In the genomic region with DNA sequence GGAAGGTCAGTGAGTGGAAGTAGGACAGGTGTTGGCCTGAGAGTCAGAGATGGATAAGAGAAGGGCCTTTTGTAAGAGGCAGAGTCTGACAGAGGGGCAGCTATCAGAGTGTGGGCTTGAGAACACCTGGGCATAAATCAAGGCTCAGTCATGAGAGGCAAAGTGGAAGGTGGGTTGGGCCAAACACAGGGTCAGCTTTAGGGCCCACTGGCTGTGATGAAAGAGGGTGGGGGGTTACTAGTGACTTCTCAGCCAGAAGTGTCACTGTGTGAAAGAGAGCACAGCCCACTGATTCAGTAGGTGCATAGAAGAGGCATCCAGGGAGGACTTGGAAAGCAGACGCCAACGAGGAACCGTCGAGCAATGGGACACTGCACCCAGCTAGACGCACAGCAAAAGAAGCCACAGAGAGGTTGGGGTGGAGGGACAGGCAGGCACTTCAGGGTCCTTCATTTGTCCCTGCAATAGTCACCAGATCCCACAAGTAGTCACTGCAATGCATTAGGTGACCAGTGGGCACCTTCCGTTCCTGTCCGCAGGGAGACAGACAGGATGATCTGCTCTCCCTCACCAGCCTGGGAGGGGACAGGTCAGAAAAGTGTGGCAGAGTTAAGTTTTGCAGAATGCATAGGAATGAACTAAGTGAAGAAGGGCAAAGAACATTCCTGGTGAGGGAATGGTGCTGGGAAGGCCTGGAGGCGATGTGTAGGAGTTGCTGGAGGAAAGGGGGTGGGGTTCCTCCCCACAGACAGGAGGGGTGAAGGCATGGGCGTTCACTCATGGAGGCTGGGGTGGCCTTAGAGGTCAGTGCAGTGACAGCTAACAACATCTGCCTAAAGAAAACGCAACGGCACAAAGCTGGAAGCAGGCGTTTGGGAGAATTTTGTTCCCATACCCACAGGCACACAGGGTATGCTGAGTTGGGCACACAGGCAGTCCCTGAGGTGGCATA, we compare ENCODE assay signal across 26 cellular contexts. TPM values are rescaled to one million over a fixed set of nuclear protein-coding genes. Genes with fewer than 3 reads are reported as not detected.
DNase-seq lines count a peak whose midpoint lies in the region; ATAC-seq, FAIRE-seq and TF ChIP-seq lines count a peak whose summit lies in the region.
"Had no signal": no experiment of that assay in that cellular context is flagged by ENCODE, and none has a peak within 500 bp of the region (broad histone marks: within the 10 kb centered on the region; RNA-seq: fewer than 3 reads in every experiment).

No MANE protein-coding gene starts in this region.

- no peak overlapping the region for H3K9ac ChIP-seq in kidney (ENCODE audit: low read length in 2 of 2)
- H3K9ac ChIP-seq: BLaER1 treated with 17β-estradiol and CSF1 and Interleukin-3, amounts not matched to agents 10 nM and 100 nM; GM23248; KMS-11 had no signal

- H3K27ac Mint-ChIP-seq in activated naive CD4-positive, alpha-beta T cell treated with anti-CD3 and anti-CD28 coated beads, Interleukin-2, amount 10 ng/mL, durations not matched to agents 7 days and 5 days: no peak overlapping the region
- H3K27ac Mint-ChIP-seq: activated CD4-positive, alpha-beta T cell treated with anti-CD3 and anti-CD28 coated beads for 36 hours; activated naive CD8-positive, alpha-beta T cell treated with anti-CD3 and anti-CD28 coated beads, Interleukin-2, amount 50 U/mL, for 24 hours; stimulated activated memory B cell treated with anti-CD40 and anti-IgM and Interleukin-4, amounts not matched to agents 10 μg/mL and 1 μg/mL and 100 μg/mL, for 72 hours had no signal

- no peak overlapping the region for H3K4me3 ChIP-seq in right atrium auricular region
- H3K4me3 ChIP-seq in kidney (ENCODE audit: low read length in 2 of 2): no peak overlapping the region
- H3K4me3 ChIP-seq in gastrocnemius medialis: no peak overlapping the region
- H3K4me3 ChIP-seq: BLaER1 treated with 17β-estradiol and CSF1 and Interleukin-3, amounts not matched to agents 10 nM and 100 nM; dorsolateral prefrontal cortex; GM23248; heart left ventricle; SK-N-MC had no signal

- DNase-seq in right atrium auricular region (ENCODE audit: low spot score): peak; percentile 54
- no peak for DNase-seq in left cardiac atrium
- no peak for DNase-seq in RWPE1 (ENCODE audit: low spot score)
- DNase-seq in kidney: peak; percentile 26
- DNase-seq in kidney glomerular epithelial cell (lab: John Stamatoyannopoulos, UW): no peak
- no peak for DNase-seq in C1 segment of cervical spinal cord (lab: John Stamatoyannopoulos, UW)
- no peak for DNase-seq in activated naive CD4-positive, alpha-beta T cell treated with anti-CD3 and anti-CD28 coated beads, Interleukin-2, amount 10 ng/mL, durations not matched to agents 7 days and 5 days
- DNase-seq in gastrocnemius medialis: no peak
- DNase-seq: ACHN; activated CD4-positive, alpha-beta T cell treated with anti-CD3 and anti-CD28 coated beads for 36 hours; activated naive CD8-positive, alpha-beta T cell treated with anti-CD3 and anti-CD28 coated beads, Interleukin-2, amount 50 U/mL, for 24 hours; dorsolateral prefrontal cortex; GM23248; heart left ventricle; naive B cell; NCI-H1694 treated with DMSO at 0.1 percent for 48 hours; NCI-H526 treated with DMSO at 0.1 percent for 48 hours; occipital lobe; RPMI8226; stimulated activated CD4-positive, alpha-beta T cell treated with anti-CD3 and anti-CD28 coated beads, Interleukin-2, amount 100 ng/mL, for 48 hours; T-helper 2 cell had no signal

- no peaks in the 10 kb centered on the region for H3K27me3 Mint-ChIP-seq in activated naive CD4-positive, alpha-beta T cell treated with anti-CD3 and anti-CD28 coated beads, Interleukin-2, amount 10 ng/mL, durations not matched to agents 7 days and 5 days
- H3K27me3 Mint-ChIP-seq: activated CD4-positive, alpha-beta T cell treated with anti-CD3 and anti-CD28 coated beads for 36 hours; activated naive CD8-positive, alpha-beta T cell treated with anti-CD3 and anti-CD28 coated beads, Interleukin-2, amount 50 U/mL, for 24 hours; naive B cell; stimulated activated memory B cell treated with anti-CD40 and anti-IgM and Interleukin-4, amounts not matched to agents 10 μg/mL and 1 μg/mL and 100 μg/mL, for 72 hours had no signal

- FAIRE-seq in kidney (lab: Jason Lieb, UNC): no peak

- peaks cover 6% of the 10 kb centered on the region for H3K4me1 Mint-ChIP-seq in activated naive CD4-positive, alpha-beta T cell treated with anti-CD3 and anti-CD28 coated beads, Interleukin-2, amount 10 ng/mL, durations not matched to agents 7 days and 5 days

- POLR2A ChIA-PET in RWPE1 (lab: Yijun Ruan, JAX; ENCODE audit: low non-redundant PET): no interaction called here

- H3K36me3 ChIP-seq in right atrium auricular region (peaks cover 42% of the 10 kb centered on the region), kidney (ENCODE audit: control insufficient read depth in 1 of 2, insufficient read depth in 2 of 2, low read length in 2 of 2) (peaks cover 13 to 23% of the 10 kb centered on the region in 2 donors), gastrocnemius medialis (peaks cover 0 to 35% of the 10 kb centered on the region in 2 donors)

- H3K4me1 ChIP-seq in right atrium auricular region (no peaks in the 10 kb centered on the region), kidney (ENCODE audit: control insufficient read depth in 1 of 2, insufficient read depth in 1 of 2, low read depth in 1 of 2, low read length in 2 of 2) (no peaks in the 10 kb centered on the region), gastrocnemius medialis (no peaks in the 10 kb centered on the region)

- H3K27me3 ChIP-seq in right atrium auricular region (no peaks in the 10 kb centered on the region), gastrocnemius medialis (no peaks in the 10 kb centered on the region)
- H3K27me3 ChIP-seq: BLaER1 treated with 17β-estradiol and CSF1 and Interleukin-3, amounts not matched to agents 10 nM and 100 nM; dorsolateral prefrontal cortex; heart left ventricle had no signal

- TF ChIP-seq CTCF in right atrium auricular region (IDR thresholded peaks at IDR 0.05) (no peak), RWPE1 (conservative IDR thresholded peaks at IDR 0.05; ENCODE audit: low read depth) (no peak), kidney (IDR thresholded peaks at IDR 0.05; ENCODE audit: borderline replicate concordance, extremely low read depth, insufficient read depth) (no peak), gastrocnemius medialis (IDR thresholded peaks at IDR 0.05 in 4 of 5, conservative IDR thresholded peaks at IDR 0.05 in 1 of 5) (no peak)

- ATAC-seq in left cardiac atrium (no peak), gastrocnemius medialis (no peak)
- ATAC-seq: activated CD4-positive, alpha-beta T cell treated with anti-CD3 and anti-CD28 coated beads for 36 hours; activated naive CD8-positive, alpha-beta T cell treated with anti-CD3 and anti-CD28 coated beads, Interleukin-2, amount 50 U/mL, for 24 hours; left lobe of liver; stimulated activated memory B cell treated with anti-CD40 and anti-IgM and Interleukin-4, amounts not matched to agents 10 μg/mL and 1 μg/mL and 100 μg/mL, for 72 hours had no signal

- peaks cover 21% of the 10 kb centered on the region for H3K36me3 Mint-ChIP-seq in activated naive CD4-positive, alpha-beta T cell treated with anti-CD3 and anti-CD28 coated beads, Interleukin-2, amount 10 ng/mL, durations not matched to agents 7 days and 5 days

- no peaks in the 10 kb centered on the region for H3K9me3 Mint-ChIP-seq in activated naive CD4-positive, alpha-beta T cell treated with anti-CD3 and anti-CD28 coated beads, Interleukin-2, amount 10 ng/mL, durations not matched to agents 7 days and 5 days
- H3K9me3 Mint-ChIP-seq: activated naive CD8-positive, alpha-beta T cell treated with anti-CD3 and anti-CD28 coated beads, Interleukin-2, amount 50 U/mL, for 24 hours; naive B cell; stimulated activated memory B cell treated with anti-CD40 and anti-IgM and Interleukin-4, amounts not matched to agents 10 μg/mL and 1 μg/mL and 100 μg/mL, for 72 hours had no signal

- in situ Hi-C loops in gastrocnemius medialis (cut with MboI; ENCODE audit: low sequenced_read_pairs in 4 of 4): loop anchor here in 2 of 4 donors (25.0 kb wide), 2 partner anchors 166 to 391 kb away; a partner anchor contains a TSS

- intact Hi-C loops in left cardiac atrium (cut with DNase I) (loop anchor here in 1 of 2 donors (10.0 kb wide), 1 partner anchor 398 kb away; no protein-coding TSS in a partner anchor), kidney (cut with DNase I) (no loop called here), gastrocnemius medialis (cut with DNase I; ENCODE audit: low total_unique reads) (no loop called here)

- TF ChIP-seq POLR2A in gastrocnemius medialis (IDR thresholded peaks at IDR 0.05): no peak

- CTCF ChIA-PET in RWPE1 (lab: Yijun Ruan, JAX): no interaction called here
- CTCF ChIA-PET in activated naive CD4-positive, alpha-beta T cell treated with anti-CD3 and anti-CD28 coated beads, Interleukin-2, amount 10 ng/mL, durations not matched to agents 7 days and 5 days (lab: Charles Lee): interaction anchor here (1.3 kb wide), 1 partner anchor 17 kb away, joined by 6 read pairs; no protein-coding TSS in a partner anchor

- H3K9me3 ChIP-seq in right atrium auricular region: no peaks in the 10 kb centered on the region
- no peaks in the 10 kb centered on the region for H3K9me3 ChIP-seq in kidney (ENCODE audit: control insufficient read depth in 1 of 2, low read length in 2 of 2)
- no peaks in the 10 kb centered on the region for H3K9me3 ChIP-seq in gastrocnemius medialis
- H3K9me3 ChIP-seq: heart left ventricle had no signal

- H3K27ac ChIP-seq in right atrium auricular region (no peak overlapping the region), RWPE1 (peak overlapping the region; percentile 3; the same call in 1 of the 2 replicates), kidney (ENCODE audit: low read depth in 2 of 2, low read length in 2 of 2) (no peak overlapping the region), gastrocnemius medialis (no peak overlapping the region)
- H3K27ac ChIP-seq: dorsolateral prefrontal cortex, GM23248, heart left ventricle, KMS-11, SK-N-MC had no signal

- no peak overlapping the region for H3K4me3 Mint-ChIP-seq in activated naive CD4-positive, alpha-beta T cell treated with anti-CD3 and anti-CD28 coated beads, Interleukin-2, amount 10 ng/mL, durations not matched to agents 7 days and 5 days
- H3K4me3 Mint-ChIP-seq: activated CD4-positive, alpha-beta T cell treated with anti-CD3 and anti-CD28 coated beads for 36 hours; activated naive CD8-positive, alpha-beta T cell treated with anti-CD3 and anti-CD28 coated beads, Interleukin-2, amount 50 U/mL, for 24 hours; naive B cell; stimulated activated memory B cell treated with anti-CD40 and anti-IgM and Interleukin-4, amounts not matched to agents 10 μg/mL and 1 μg/mL and 100 μg/mL, for 72 hours had no signal

RNA-seq across cellular contexts. Expression of a gene that starts 36.3 kb away (rescaled TPM):
- total RNA-seq in right atrium auricular region (10 to 100 TPM; 11.3 to 14.5 TPM), left cardiac atrium (10 to 100 TPM; 17.3 to 19.4 TPM), kidney (30.9 TPM), gastrocnemius medialis (1 to 10 TPM; 5.5 to 7.9 (median 6.6) TPM)
- polyA plus RNA-seq in kidney (ENCODE audit: insufficient read depth, low read depth, low replicate concordance): 23.3 TPM

RNA-seq across cellular contexts. Expression of a gene that starts 47.4 kb away (rescaled TPM):
- 10 to 100 TPM; 10.0 to 26.1 TPM for total RNA-seq in right atrium auricular region
- 10 to 100 TPM in 1 of 2 donors, 1 to 10 TPM in 1; 9.2 to 19.5 TPM for total RNA-seq in left cardiac atrium
- 16.7 TPM for total RNA-seq in kidney
- 7.4 TPM for polyA plus RNA-seq in kidney (ENCODE audit: insufficient read depth, low read depth, low replicate concordance)
- 1 to 10 TPM; 1.9 to 8.1 (median 3.3) TPM for total RNA-seq in gastrocnemius medialis

Comparison
In these comparisons a context has a peak if more than half of its experiments do, and no peak if none do; other contexts are left out.
1. DNase-seq: peak in right atrium auricular region (single experiment) and kidney (single experiment); none in left cardiac atrium (single experiment), RWPE1 (single experiment), kidney glomerular epithelial cell (single experiment), C1 segment of cervical spinal cord (0 of 14), activated naive CD4-positive, alpha-beta T cell treated with anti-CD3 and anti-CD28 coated beads, Interleukin-2, amount 10 ng/mL, durations not matched to agents 7 days and 5 days (single experiment) and gastrocnemius medialis (0 of 2).